ENCODE assay signal across 35 cellular contexts in the genomic region with DNA sequence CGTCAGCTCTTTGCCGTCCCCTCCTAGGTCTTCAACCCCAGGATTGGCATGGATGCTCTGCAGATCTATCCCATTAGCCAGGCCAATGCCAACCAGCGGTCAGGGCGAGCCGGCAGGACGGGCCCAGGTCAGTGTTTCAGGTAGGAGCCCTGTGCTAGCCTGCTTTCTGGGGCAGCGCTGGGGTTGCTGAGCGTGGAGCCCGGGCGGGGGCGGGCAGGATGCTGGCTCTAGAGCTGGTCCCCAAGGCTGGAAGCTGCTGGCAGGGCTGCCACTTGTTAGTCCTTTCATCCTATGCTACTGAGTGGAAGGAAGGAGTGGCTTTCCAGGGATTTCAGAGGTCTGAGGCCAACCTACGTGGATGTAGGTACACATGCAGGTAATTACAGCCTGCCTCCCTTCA. TPM values are rescaled to one million over a fixed set of nuclear protein-coding genes. Genes with fewer than 3 reads are reported as not detected.
"Had no signal": no experiment of that assay in that cellular context is flagged by ENCODE, and none has a peak within 500 bp of the region (broad histone marks: within the 10 kb centered on the region; RNA-seq: fewer than 3 reads in every experiment).

No MANE protein-coding gene starts in this region.

- DNase-seq: activated B cell treated with CpG ODN at 0.5 μM for 24 hours; activated CD4-positive, alpha-beta memory T cell treated with anti-CD3 and anti-CD28 coated beads for 36 hours; activated CD4-positive, alpha-beta T cell treated with anti-CD3 and anti-CD28 coated beads for 4 hours; activated CD4-positive, alpha-beta T cell treated with anti-CD3 and anti-CD28 coated beads, Interleukin-2, amount 50 U/mL, for 1 hour; activated CD4-positive, CD25-positive, alpha-beta regulatory T cell treated with anti-CD3 and anti-CD28 coated beads, Interleukin-2, amount 50 U/mL, for 72 hours; activated CD8-positive, alpha-beta memory T cell treated with anti-CD3 and anti-CD28 coated beads, Interleukin-2, amount 50 U/mL, for 4 hours; activated effector memory CD4-positive, alpha-beta T cell treated with Interleukin-2 at 50 U/mL for 16 hours; activated naive CD4-positive, alpha-beta T cell treated with anti-CD3 and anti-CD28 coated beads, Interleukin-2, amount 10 ng/mL, durations not matched to agents 7 days and 5 days; activated naive CD8-positive, alpha-beta T cell treated with anti-CD3 and anti-CD28 coated beads, Interleukin-2, amount 50 U/mL, for 24 hours; activated T-cell treated with anti-CD3 and anti-CD28 coated beads for 4 hours; activated T-cell treated with anti-CD3 and anti-CD28 coated beads, Interleukin-2, amount 50 U/mL, for 48 hours; anterior cingulate cortex; caudate nucleus; NCI-H1105; NCI-H1417 treated with DMSO at 0.1 percent for 48 hours; NCI-H187 treated with DMSO at 0.1 percent for 48 hours; NCI-H2081; NCI-H226; NCI-H446 treated with DMSO at 0.1 percent for 48 hours; NCI-H524; NCI-H69; NK-92 treated with Interleukin-12 subunit alpha and Interleukin-12 subunit beta, amount 100 ng/mL, for 24 hours; PC-3; Peyer's patch; RPMI8226; SIG-M5; T-cell; T-helper 17 cell had no signal

- H3K27me3 ChIP-seq: Peyer's patch had no signal

- H3K27ac Mint-ChIP-seq: activated B cell treated with CpG ODN at 0.5 μM for 24 hours; activated CD4-positive, alpha-beta memory T cell treated with anti-CD3 and anti-CD28 coated beads for 36 hours; activated naive CD4-positive, alpha-beta T cell treated with anti-CD3 and anti-CD28 coated beads, Interleukin-2, amount 10 ng/mL, durations not matched to agents 7 days and 5 days; activated naive CD8-positive, alpha-beta T cell; activated naive CD8-positive, alpha-beta T cell treated with anti-CD3 and anti-CD28 coated beads, Interleukin-2, amount 50 U/mL, for 24 hours; brain; T-cell had no signal

- H3K4me3 ChIP-seq: Peyer's patch had no signal

- H3K4me1 Mint-ChIP-seq: activated naive CD4-positive, alpha-beta T cell treated with anti-CD3 and anti-CD28 coated beads, Interleukin-2, amount 10 ng/mL, durations not matched to agents 7 days and 5 days; activated naive CD8-positive, alpha-beta T cell treated with anti-CD3 and anti-CD28 coated beads, Interleukin-2, amount 50 U/mL, for 24 hours; brain; T-cell; T-helper 17 cell had no signal

- H3K9me3 Mint-ChIP-seq: activated B cell treated with CpG ODN at 0.5 μM for 24 hours; activated CD4-positive, alpha-beta memory T cell treated with anti-CD3 and anti-CD28 coated beads for 36 hours; activated naive CD4-positive, alpha-beta T cell treated with anti-CD3 and anti-CD28 coated beads, Interleukin-2, amount 10 ng/mL, durations not matched to agents 7 days and 5 days; activated naive CD8-positive, alpha-beta T cell treated with anti-CD3 and anti-CD28 coated beads, Interleukin-2, amount 50 U/mL, for 24 hours; brain; T-cell had no signal

- H3K27me3 Mint-ChIP-seq: activated B cell treated with CpG ODN at 0.5 μM for 24 hours; activated CD4-positive, alpha-beta memory T cell treated with anti-CD3 and anti-CD28 coated beads for 36 hours; activated naive CD4-positive, alpha-beta T cell treated with anti-CD3 and anti-CD28 coated beads, Interleukin-2, amount 10 ng/mL, durations not matched to agents 7 days and 5 days; activated naive CD8-positive, alpha-beta T cell; activated naive CD8-positive, alpha-beta T cell treated with anti-CD3 and anti-CD28 coated beads, Interleukin-2, amount 50 U/mL, for 24 hours; brain; T-cell; T-helper 17 cell had no signal

- H3K9me3 ChIP-seq: Peyer's patch had no signal

- H3K27ac ChIP-seq: Peyer's patch, VCaP had no signal

- FAIRE-seq: bronchial epithelial cell had no signal

- H3K4me3 Mint-ChIP-seq: activated B cell treated with CpG ODN at 0.5 μM for 24 hours; activated CD4-positive, alpha-beta memory T cell treated with anti-CD3 and anti-CD28 coated beads for 36 hours; activated naive CD4-positive, alpha-beta T cell treated with anti-CD3 and anti-CD28 coated beads, Interleukin-2, amount 10 ng/mL, durations not matched to agents 7 days and 5 days; activated naive CD8-positive, alpha-beta T cell; activated naive CD8-positive, alpha-beta T cell treated with anti-CD3 and anti-CD28 coated beads, Interleukin-2, amount 50 U/mL, for 24 hours; brain; T-cell; T-helper 17 cell had no signal

- H3K4me1 ChIP-seq: Peyer's patch had no signal

- ATAC-seq: activated naive CD8-positive, alpha-beta T cell treated with anti-CD3 and anti-CD28 coated beads, Interleukin-2, amount 50 U/mL, for 24 hours; PC-3; SK-N-SH treated with all-trans-retinoic acid at 6 μM for 48 hours; T-cell; T-helper 17 cell had no signal

RNA-seq across cellular contexts. Expression of a gene that starts 43.0 kb away (rescaled TPM):
- total RNA-seq: activated B cell treated with CpG ODN at 0.5 μM for 24 hours; activated CD4-positive, alpha-beta memory T cell treated with anti-CD3 and anti-CD28 coated beads for 36 hours; bronchial epithelial cell; M059J; PC-3; Peyer's patch; SK-MEL-5; T-cell; T-helper 17 cell had no signal

RNA-seq across cellular contexts. Expression of a gene that starts 51.7 kb away (rescaled TPM):
- total RNA-seq: activated B cell treated with CpG ODN at 0.5 μM for 24 hours; activated CD4-positive, alpha-beta memory T cell treated with anti-CD3 and anti-CD28 coated beads for 36 hours; bronchial epithelial cell; M059J; PC-3; Peyer's patch; SK-MEL-5 had no signal
